ENCODE assay signal across 32 cellular contexts in the genomic region with DNA sequence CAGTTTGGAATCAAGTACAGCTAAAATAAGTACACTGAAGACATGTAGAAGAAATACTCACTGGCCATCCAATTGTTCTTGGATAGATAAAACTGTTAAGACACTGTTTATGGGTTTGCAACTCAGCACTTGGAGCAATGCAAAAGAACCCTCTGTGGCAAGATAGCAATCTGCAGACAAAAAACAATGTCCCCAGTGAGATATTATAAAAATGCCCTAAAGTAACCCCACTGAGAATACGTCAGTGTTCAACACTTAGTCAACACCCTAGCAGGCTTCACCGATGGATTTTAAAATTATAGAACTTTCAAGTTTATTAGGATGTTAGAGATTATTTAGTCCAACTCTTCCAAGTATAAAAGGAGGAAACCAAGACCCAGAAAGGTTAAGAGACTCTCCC. TPM values are rescaled to one million over a fixed set of nuclear protein-coding genes. Genes with fewer than 3 reads are reported as not detected.
"Had no signal": no experiment of that assay in that cellular context is flagged by ENCODE, and none has a peak within 500 bp of the region (broad histone marks: within the 10 kb centered on the region; RNA-seq: fewer than 3 reads in every experiment).

No MANE protein-coding gene starts in this region.

- H3K4me3 Mint-ChIP-seq: activated CD4-positive, alpha-beta memory T cell treated with anti-CD3 and anti-CD28 coated beads, Interleukin-2, amount 10 ng/mL, durations not matched to agents 7 days and 5 days; activated CD4-positive, alpha-beta T cell treated with anti-CD3 and anti-CD28 coated beads, Interleukin-2, amount 10 ng/mL, durations not matched to agents 24 days and 14 days; activated naive CD4-positive, alpha-beta T cell treated with anti-CD3 and anti-CD28 coated beads for 36 hours; activated naive CD8-positive, alpha-beta T cell treated with anti-CD3 and anti-CD28 coated beads for 36 hours; stimulated activated memory B cell treated with anti-CD40 and anti-IgM and Interleukin-4, amounts not matched to agents 10 μg/mL and 1 μg/mL and 100 μg/mL, for 72 hours; stimulated activated naive CD8-positive, alpha-beta T cell treated with anti-CD3 and anti-CD28 coated beads, Interleukin-15, amount 100 ng/mL, for 72 hours; T-helper 17 cell had no signal

- H3K27ac Mint-ChIP-seq: activated CD4-positive, alpha-beta memory T cell treated with anti-CD3 and anti-CD28 coated beads, Interleukin-2, amount 10 ng/mL, durations not matched to agents 7 days and 5 days; activated CD4-positive, alpha-beta T cell treated with anti-CD3 and anti-CD28 coated beads, Interleukin-2, amount 10 ng/mL, durations not matched to agents 24 days and 14 days; activated naive CD4-positive, alpha-beta T cell treated with anti-CD3 and anti-CD28 coated beads for 36 hours; activated naive CD8-positive, alpha-beta T cell treated with anti-CD3 and anti-CD28 coated beads for 36 hours; stimulated activated memory B cell treated with anti-CD40 and anti-IgM and Interleukin-4, amounts not matched to agents 10 μg/mL and 1 μg/mL and 100 μg/mL, for 72 hours; stimulated activated naive CD8-positive, alpha-beta T cell treated with anti-CD3 and anti-CD28 coated beads, Interleukin-15, amount 100 ng/mL, for 72 hours; T-helper 17 cell had no signal

- H3K27me3 ChIP-seq: adrenal gland, ascending aorta, brain microvascular endothelial cell, right atrium auricular region, suprapubic skin, tibial artery, upper lobe of right lung had no signal

- H3K9me3 Mint-ChIP-seq: activated CD4-positive, alpha-beta memory T cell treated with anti-CD3 and anti-CD28 coated beads, Interleukin-2, amount 10 ng/mL, durations not matched to agents 7 days and 5 days; activated CD4-positive, alpha-beta T cell treated with anti-CD3 and anti-CD28 coated beads, Interleukin-2, amount 10 ng/mL, durations not matched to agents 24 days and 14 days; activated naive CD4-positive, alpha-beta T cell treated with anti-CD3 and anti-CD28 coated beads for 36 hours; activated naive CD8-positive, alpha-beta T cell treated with anti-CD3 and anti-CD28 coated beads for 36 hours; stimulated activated memory B cell treated with anti-CD40 and anti-IgM and Interleukin-4, amounts not matched to agents 10 μg/mL and 1 μg/mL and 100 μg/mL, for 72 hours; stimulated activated naive CD8-positive, alpha-beta T cell treated with anti-CD3 and anti-CD28 coated beads, Interleukin-15, amount 100 ng/mL, for 72 hours had no signal

- H3K4me1 Mint-ChIP-seq: activated CD4-positive, alpha-beta T cell treated with anti-CD3 and anti-CD28 coated beads, Interleukin-2, amount 10 ng/mL, durations not matched to agents 24 days and 14 days; activated naive CD8-positive, alpha-beta T cell treated with anti-CD3 and anti-CD28 coated beads for 36 hours; stimulated activated memory B cell treated with anti-CD40 and anti-IgM and Interleukin-4, amounts not matched to agents 10 μg/mL and 1 μg/mL and 100 μg/mL, for 72 hours; stimulated activated naive CD8-positive, alpha-beta T cell treated with anti-CD3 and anti-CD28 coated beads, Interleukin-15, amount 100 ng/mL, for 72 hours; T-helper 17 cell had no signal

- DNase-seq: activated CD4-positive, alpha-beta memory T cell treated with anti-CD3 and anti-CD28 coated beads, Interleukin-2, amount 10 ng/mL, durations not matched to agents 7 days and 5 days; activated CD4-positive, alpha-beta T cell treated with anti-CD3 and anti-CD28 coated beads, Interleukin-2, amount 10 ng/mL, durations not matched to agents 24 days and 14 days; activated CD4-positive, CD25-positive, alpha-beta regulatory T cell treated with anti-CD3 and anti-CD28 coated beads, Interleukin-2, amount 50 U/mL, for 72 hours; activated effector memory CD4-positive, alpha-beta T cell treated with Interleukin-2 at 50 U/mL for 16 hours; activated naive CD4-positive, alpha-beta T cell treated with anti-CD3 and anti-CD28 coated beads for 36 hours; activated naive CD8-positive, alpha-beta T cell treated with anti-CD3 and anti-CD28 coated beads for 36 hours; activated T-cell treated with anti-CD3 and anti-CD28 coated beads, Interleukin-2, amount 50 U/mL, for 48 hours; adrenal gland; brain microvascular endothelial cell; central memory CD4-positive, alpha-beta T cell; erythroblast; heart right ventricle; kidney glomerular epithelial cell; left ventricle myocardium inferior; pancreas; psoas muscle; SK-N-SH; stimulated activated CD4-positive, alpha-beta T cell treated with anti-CD3 and anti-CD28 coated beads, Interleukin-1b, Interleukin-23, amount 100 ng/mL, for 48 hours; stimulated activated CD4-positive, alpha-beta T cell treated with anti-CD3 and anti-CD28 coated beads, Interleukin-4, amount 100 ng/mL, for 4 hours; stimulated activated CD8-positive, alpha-beta memory T cell treated with anti-CD3 and anti-CD28 coated beads, Interleukin-4, amount 100 ng/mL, for 48 hours; stimulated activated naive CD8-positive, alpha-beta T cell treated with anti-CD3 and anti-CD28 coated beads, Interleukin-15, amount 100 ng/mL, for 72 hours; T-helper 17 cell; T1000; tibial artery; upper lobe of right lung; WERI-Rb-1 had no signal

- H3K27me3 Mint-ChIP-seq: activated CD4-positive, alpha-beta memory T cell treated with anti-CD3 and anti-CD28 coated beads, Interleukin-2, amount 10 ng/mL, durations not matched to agents 7 days and 5 days; activated CD4-positive, alpha-beta T cell treated with anti-CD3 and anti-CD28 coated beads, Interleukin-2, amount 10 ng/mL, durations not matched to agents 24 days and 14 days; activated naive CD8-positive, alpha-beta T cell treated with anti-CD3 and anti-CD28 coated beads for 36 hours; stimulated activated memory B cell treated with anti-CD40 and anti-IgM and Interleukin-4, amounts not matched to agents 10 μg/mL and 1 μg/mL and 100 μg/mL, for 72 hours; stimulated activated naive CD8-positive, alpha-beta T cell treated with anti-CD3 and anti-CD28 coated beads, Interleukin-15, amount 100 ng/mL, for 72 hours; T-helper 17 cell had no signal

- H3K36me3 Mint-ChIP-seq: activated naive CD8-positive, alpha-beta T cell treated with anti-CD3 and anti-CD28 coated beads for 36 hours; stimulated activated memory B cell treated with anti-CD40 and anti-IgM and Interleukin-4, amounts not matched to agents 10 μg/mL and 1 μg/mL and 100 μg/mL, for 72 hours had no signal

- H3K9me3 ChIP-seq: adrenal gland, ascending aorta, heart right ventricle, left ventricle myocardium inferior, pancreas, psoas muscle, right atrium auricular region, SK-N-SH, suprapubic skin, tibial artery, upper lobe of right lung had no signal

- H3K4me1 ChIP-seq: adrenal gland, ascending aorta, heart right ventricle, left ventricle myocardium inferior, pancreas, psoas muscle, right atrium auricular region, suprapubic skin, tibial artery, upper lobe of right lung had no signal

- ATAC-seq: heart right ventricle; pancreas; psoas muscle; stimulated activated memory B cell treated with anti-CD40 and anti-IgM and Interleukin-4, amounts not matched to agents 10 μg/mL and 1 μg/mL and 100 μg/mL, for 72 hours; stimulated activated naive CD8-positive, alpha-beta T cell treated with anti-CD3 and anti-CD28 coated beads, Interleukin-15, amount 100 ng/mL, for 72 hours; T-helper 17 cell; upper lobe of right lung had no signal

- H3K27ac ChIP-seq: adrenal gland, ascending aorta, brain microvascular endothelial cell, heart right ventricle, left ventricle myocardium inferior, pancreas, psoas muscle, right atrium auricular region, suprapubic skin, tibial artery, upper lobe of right lung, WERI-Rb-1 had no signal

- H3K4me3 ChIP-seq: adrenal gland, ascending aorta, heart right ventricle, left ventricle myocardium inferior, pancreas, psoas muscle, right atrium auricular region, smooth muscle cell, suprapubic skin, tibial artery, upper lobe of right lung had no signal

- H3K36me3 ChIP-seq: adrenal gland, ascending aorta, brain microvascular endothelial cell, heart right ventricle, left ventricle myocardium inferior, pancreas, right atrium auricular region, suprapubic skin, tibial artery, upper lobe of right lung, WERI-Rb-1 had no signal

RNA-seq across cellular contexts. Expression of gene NDP, which starts 47.5 kb away (rescaled TPM):
- total RNA-seq: activated CD4-positive, alpha-beta memory T cell treated with anti-CD3 and anti-CD28 coated beads, Interleukin-2, amount 10 ng/mL, durations not matched to agents 7 days and 5 days; activated CD4-positive, alpha-beta T cell treated with anti-CD3 and anti-CD28 coated beads, Interleukin-2, amount 10 ng/mL, durations not matched to agents 24 days and 14 days; activated naive CD4-positive, alpha-beta T cell treated with anti-CD3 and anti-CD28 coated beads for 36 hours; activated naive CD8-positive, alpha-beta T cell treated with anti-CD3 and anti-CD28 coated beads for 36 hours; ascending aorta; left ventricle myocardium inferior; lung microvascular endothelial cell; pancreas; T-helper 17 cell; upper lobe of right lung had no signal
- polyA plus RNA-seq: pancreas had no signal
